In the genomic region with DNA sequence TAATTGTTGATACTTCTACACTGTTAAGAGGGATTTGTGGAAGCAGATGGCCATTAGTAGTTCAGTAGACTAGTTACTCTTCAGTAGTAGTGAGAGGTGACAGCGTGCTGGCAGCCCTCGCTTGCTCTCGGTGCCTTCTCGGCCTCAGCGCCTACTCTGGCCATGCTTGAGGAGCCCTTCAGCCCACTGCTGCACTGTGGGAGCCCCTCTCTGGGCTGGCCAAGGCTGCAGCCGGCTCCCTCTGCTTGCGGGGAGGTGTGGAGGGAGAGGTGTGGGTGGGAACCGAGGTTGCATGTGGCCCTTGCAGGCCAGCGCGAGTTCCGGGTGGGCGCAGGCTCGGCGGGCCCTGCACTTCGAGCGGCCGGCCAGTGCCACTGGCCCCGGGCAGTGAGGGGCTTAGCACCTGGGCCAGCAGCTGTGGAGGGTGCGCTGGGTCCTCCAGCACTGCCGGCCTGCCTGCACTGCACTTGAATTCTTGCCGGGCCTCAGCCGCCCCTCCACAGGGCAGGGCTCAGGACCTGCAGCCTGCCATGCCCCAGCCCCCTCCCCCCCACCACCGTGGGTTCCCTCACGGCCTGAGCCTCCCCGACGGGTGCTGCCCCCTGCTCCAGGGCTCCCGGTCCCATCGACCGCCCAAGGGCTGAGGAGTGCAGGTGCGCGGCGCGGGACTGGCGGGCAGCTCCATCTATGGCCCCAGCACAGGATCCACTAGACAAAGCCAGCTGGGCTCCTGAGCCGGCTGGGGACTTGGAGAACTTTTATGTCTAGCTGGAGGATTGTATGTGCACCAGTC, we compare ENCODE assay signal across 29 cellular contexts.
"Had no signal": no experiment of that assay in that cellular context is flagged by ENCODE, and none has a peak within 500 bp of the region (broad histone marks: within the 10 kb centered on the region; RNA-seq: fewer than 3 reads in every experiment).

No MANE protein-coding gene starts in this region.

- H3K36me3 ChIP-seq: ovary, transverse colon, upper lobe of right lung, uterus had no signal

- H3K4me1 Mint-ChIP-seq: naive thymus-derived CD4-positive, alpha-beta T cell; neural crest cell; stimulated activated memory B cell treated with anti-CD40 and anti-IgM and Interleukin-4, amounts not matched to agents 10 μg/mL and 1 μg/mL and 100 μg/mL, for 72 hours; stimulated activated naive CD8-positive, alpha-beta T cell treated with anti-CD3 and anti-CD28 coated beads, Interleukin-15, amount 100 ng/mL, for 72 hours had no signal

- H3K4me3 ChIP-seq: ovary, psoas muscle, suprapubic skin, testis, tibial artery, transverse colon, upper lobe of right lung, uterus had no signal

- DNase-seq: naive thymus-derived CD4-positive, alpha-beta T cell; nephron progenitor cell; occipital lobe; ovary; psoas muscle; right cardiac atrium; small intestine; stimulated activated CD4-positive, alpha-beta T cell treated with anti-CD3 and anti-CD28 coated beads, Interleukin-12 subunit alpha, Interleukin-12 subunit beta, amount 100 ng/mL, for 4 hours; stimulated activated CD4-positive, alpha-beta T cell treated with anti-CD3 and anti-CD28 coated beads, Interleukin-1b, Interleukin-23, amount 100 ng/mL, for 48 hours; stimulated activated CD4-positive, alpha-beta T cell treated with anti-CD3 and anti-CD28 coated beads, Interleukin-4, amount 100 ng/mL, for 1 hour; stimulated activated CD4-positive, alpha-beta T cell treated with anti-CD3 and anti-CD28 coated beads, Interleukin-4, amount 100 ng/mL, for 4 hours; stimulated activated CD8-positive, alpha-beta memory T cell treated with anti-CD3 and anti-CD28 coated beads, Interleukin-4, amount 100 ng/mL, for 48 hours; stimulated activated naive CD4-positive, alpha-beta T cell; stimulated activated naive CD8-positive, alpha-beta T cell treated with anti-CD3 and anti-CD28 coated beads, Interleukin-15, amount 100 ng/mL, for 72 hours; stimulated activated naive CD8-positive, alpha-beta T cell treated with anti-CD3 and anti-CD28 coated beads, Interleukin-15, Interleukin-2, amounts not matched to agents 100 U/mL and 50 U/mL, for 24 hours; substantia nigra; testis; tibial artery; transverse colon; upper lobe of right lung; uterus had no signal

- H3K27me3 ChIP-seq: ovary, suprapubic skin, testis, tibial artery, transverse colon, upper lobe of right lung, uterus had no signal

- H3K27ac Mint-ChIP-seq: naive thymus-derived CD4-positive, alpha-beta T cell; natural killer cell treated with Interleukin-12 subunit alpha and Interleukin-12 subunit beta and Interleukin-15 and Interleukin-18, amount 100 ng/mL, for 72 hours; nephron progenitor cell; progenitor cell of endocrine pancreas; stimulated activated memory B cell treated with anti-CD40 and anti-IgM and Interleukin-4, amounts not matched to agents 10 μg/mL and 1 μg/mL and 100 μg/mL, for 72 hours; stimulated activated naive CD8-positive, alpha-beta T cell treated with anti-CD3 and anti-CD28 coated beads, Interleukin-15, amount 100 ng/mL, for 72 hours; type B pancreatic cell had no signal

- H3K4me1 ChIP-seq: parathyroid adenoma, psoas muscle, suprapubic skin, testis, tibial artery, upper lobe of right lung, uterus had no signal

- ATAC-seq: naive thymus-derived CD4-positive, alpha-beta T cell; natural killer cell treated with Interleukin-12 subunit alpha and Interleukin-12 subunit beta and Interleukin-15 and Interleukin-18, amount 100 ng/mL, for 72 hours; psoas muscle; right cardiac atrium; sciatic nerve; stimulated activated memory B cell treated with anti-CD40 and anti-IgM and Interleukin-4, amounts not matched to agents 10 μg/mL and 1 μg/mL and 100 μg/mL, for 72 hours; stimulated activated naive CD8-positive, alpha-beta T cell treated with anti-CD3 and anti-CD28 coated beads, Interleukin-15, amount 100 ng/mL, for 72 hours; stimulated activated naive CD8-positive, alpha-beta T cell treated with anti-CD3 and anti-CD28 coated beads, Interleukin-15, Interleukin-2, amounts not matched to agents 100 U/mL and 50 U/mL, for 24 hours; upper lobe of right lung had no signal

- H3K27ac ChIP-seq: ovary, parathyroid adenoma, psoas muscle, suprapubic skin, testis, tibial artery, transverse colon, upper lobe of right lung, uterus had no signal

- H2AFZ ChIP-seq: parathyroid adenoma had no signal

- H3K9ac ChIP-seq: parathyroid adenoma had no signal

- H3K9me3 ChIP-seq: ovary, psoas muscle, suprapubic skin, testis, tibial artery, transverse colon, upper lobe of right lung, uterus had no signal

- H3K27me3 Mint-ChIP-seq: naive thymus-derived CD4-positive, alpha-beta T cell; natural killer cell treated with Interleukin-12 subunit alpha and Interleukin-12 subunit beta and Interleukin-15 and Interleukin-18, amount 100 ng/mL, for 72 hours; progenitor cell of endocrine pancreas; stimulated activated memory B cell treated with anti-CD40 and anti-IgM and Interleukin-4, amounts not matched to agents 10 μg/mL and 1 μg/mL and 100 μg/mL, for 72 hours; stimulated activated naive CD8-positive, alpha-beta T cell treated with anti-CD3 and anti-CD28 coated beads, Interleukin-15, amount 100 ng/mL, for 72 hours; type B pancreatic cell had no signal

- H3K4me3 Mint-ChIP-seq: naive thymus-derived CD4-positive, alpha-beta T cell; natural killer cell treated with Interleukin-12 subunit alpha and Interleukin-12 subunit beta and Interleukin-15 and Interleukin-18, amount 100 ng/mL, for 72 hours; nephron progenitor cell; neural crest cell; stimulated activated memory B cell treated with anti-CD40 and anti-IgM and Interleukin-4, amounts not matched to agents 10 μg/mL and 1 μg/mL and 100 μg/mL, for 72 hours; stimulated activated naive CD8-positive, alpha-beta T cell treated with anti-CD3 and anti-CD28 coated beads, Interleukin-15, amount 100 ng/mL, for 72 hours; type B pancreatic cell had no signal
